Comparison of ENCODE assay signal across 22 cellular contexts in the genomic region with DNA sequence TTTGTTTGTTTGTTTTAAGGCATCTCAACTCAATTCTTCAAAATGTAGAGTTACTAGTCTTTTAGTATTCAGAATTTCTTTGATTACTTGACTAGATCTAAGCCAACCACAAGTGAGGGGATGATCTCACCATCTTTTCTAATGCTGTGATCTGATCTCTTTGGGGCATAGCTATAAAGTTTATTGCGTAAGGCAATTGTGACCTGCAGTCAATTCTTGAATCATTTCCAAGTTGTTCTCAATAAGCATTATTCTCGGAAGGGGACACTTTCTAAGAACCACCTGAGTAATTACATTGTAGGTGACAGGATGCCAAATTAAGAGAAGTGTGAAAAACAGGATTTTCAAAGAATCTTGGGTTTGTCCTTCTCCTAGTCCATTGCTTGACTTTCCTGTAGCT.
"Had no signal": no experiment of that assay in that cellular context is flagged by ENCODE, and none has a peak within 500 bp of the region (broad histone marks: within the 10 kb centered on the region; RNA-seq: fewer than 3 reads in every experiment).

No MANE protein-coding gene starts in this region.

- FAIRE-seq: pancreas had no signal

- H3K4me1 Mint-ChIP-seq: stimulated activated effector memory CD8-positive, alpha-beta T cell treated with anti-CD3 and anti-CD28 coated beads, Interleukin-12 subunit alpha, Interleukin-12 subunit beta, amount 100 ng/mL, for 72 hours had no signal

- H2AFZ ChIP-seq: hepatocyte had no signal

- H3K27me3 ChIP-seq: dorsolateral prefrontal cortex, hepatocyte, pancreas, transverse colon had no signal

- H3K4me2 ChIP-seq: hepatocyte had no signal

- H3K27ac Mint-ChIP-seq: nephron; progenitor cell of endocrine pancreas; stimulated activated effector memory CD8-positive, alpha-beta T cell treated with anti-CD3 and anti-CD28 coated beads, Interleukin-12 subunit alpha, Interleukin-12 subunit beta, amount 100 ng/mL, for 72 hours; stimulated activated naive CD8-positive, alpha-beta T cell treated with anti-CD3 and anti-CD28 coated beads, Interleukin-15, Interleukin-2, amounts not matched to agents 100 ng/mL and 50 ng/mL, for 24 hours had no signal

- H3K36me3 Mint-ChIP-seq: stimulated activated effector memory CD8-positive, alpha-beta T cell treated with anti-CD3 and anti-CD28 coated beads, Interleukin-12 subunit alpha, Interleukin-12 subunit beta, amount 100 ng/mL, for 72 hours had no signal

- H3K36me3 ChIP-seq: pancreas had no signal

- H3K9me3 Mint-ChIP-seq: stimulated activated effector memory CD8-positive, alpha-beta T cell treated with anti-CD3 and anti-CD28 coated beads, Interleukin-12 subunit alpha, Interleukin-12 subunit beta, amount 100 ng/mL, for 72 hours; stimulated activated naive CD8-positive, alpha-beta T cell treated with anti-CD3 and anti-CD28 coated beads, Interleukin-15, Interleukin-2, amounts not matched to agents 100 ng/mL and 50 ng/mL, for 24 hours had no signal

- H3K4me1 ChIP-seq: pancreas, transverse colon had no signal

- H3K4me3 ChIP-seq: dorsolateral prefrontal cortex, hepatocyte, lung, pancreas, thoracic aorta, transverse colon had no signal

- H3K27ac ChIP-seq: dorsolateral prefrontal cortex, hepatocyte, pancreas, thoracic aorta, transverse colon had no signal

- H3K27me3 Mint-ChIP-seq: progenitor cell of endocrine pancreas; stimulated activated naive CD8-positive, alpha-beta T cell treated with anti-CD3 and anti-CD28 coated beads, Interleukin-15, Interleukin-2, amounts not matched to agents 100 ng/mL and 50 ng/mL, for 24 hours had no signal

- H3K9me3 ChIP-seq: pancreas, transverse colon had no signal

- H3K4me3 Mint-ChIP-seq: nephron; stimulated activated effector memory CD8-positive, alpha-beta T cell treated with anti-CD3 and anti-CD28 coated beads, Interleukin-12 subunit alpha, Interleukin-12 subunit beta, amount 100 ng/mL, for 72 hours; stimulated activated naive CD8-positive, alpha-beta T cell treated with anti-CD3 and anti-CD28 coated beads, Interleukin-15, Interleukin-2, amounts not matched to agents 100 ng/mL and 50 ng/mL, for 24 hours had no signal

- DNase-seq: cortex of kidney; dorsolateral prefrontal cortex; effector CD8-positive, alpha-beta T cell; foreskin melanocyte; head of caudate nucleus; left colon; left ventricle myocardium superior; mesenchymal stem cell; midbrain; occipital lobe; pancreas; right cardiac atrium; stimulated activated CD4-positive, alpha-beta T cell treated with anti-CD3 and anti-CD28 coated beads, Interleukin-4, amount 100 ng/mL, for 1 hour; stimulated activated CD8-positive, alpha-beta memory T cell treated with anti-CD3 and anti-CD28 coated beads, Interleukin-4, amount 100 ng/mL, for 48 hours; transverse colon had no signal

- ATAC-seq: left colon; left ventricle myocardium superior; pancreas; right cardiac atrium; stimulated activated effector memory CD8-positive, alpha-beta T cell treated with anti-CD3 and anti-CD28 coated beads, Interleukin-12 subunit alpha, Interleukin-12 subunit beta, amount 100 ng/mL, for 72 hours had no signal
